ENCODE assay signal across 1 cellular context in genomic region chr11:72783144-72783910, GRCh38.
TF ChIP-seq lines count a peak whose summit lies in the region.

No MANE protein-coding gene starts in this region.

TF ChIP-seq in HepG2, 621 proteins besides CTCF, POLR2A, EP300 and RAD21:
- no peak for TF ChIP-seq BORCS8-MEF2B (CRISPR knock-in tag; IDR thresholded peaks at IDR 0.05)
- no peak for TF ChIP-seq CREBL2 (CRISPR knock-in tag; IDR thresholded peaks at IDR 0.05; ENCODE audit: borderline replicate concordance)
- TF ChIP-seq ZNF766 (CRISPR knock-in tag; IDR thresholded peaks at IDR 0.05; ENCODE audit: borderline replicate concordance) = no peak
- TF ChIP-seq KLF15 (CRISPR knock-in tag; IDR thresholded peaks at IDR 0.05; ENCODE audit: borderline replicate concordance) = no peak
- TF ChIP-seq HNF4G (IDR thresholded peaks at IDR 0.05; ENCODE audit: borderline replicate concordance, low read depth, low read length) = peak; percentile 22; the same call in 1 of the 2 replicates
- no peak for TF ChIP-seq HNF4G (CRISPR knock-in tag; IDR thresholded peaks at IDR 0.05; ENCODE audit: borderline replicate concordance, low read depth)
